Comparison of ENCODE assay signal across 1 cellular context in the genomic region with DNA sequence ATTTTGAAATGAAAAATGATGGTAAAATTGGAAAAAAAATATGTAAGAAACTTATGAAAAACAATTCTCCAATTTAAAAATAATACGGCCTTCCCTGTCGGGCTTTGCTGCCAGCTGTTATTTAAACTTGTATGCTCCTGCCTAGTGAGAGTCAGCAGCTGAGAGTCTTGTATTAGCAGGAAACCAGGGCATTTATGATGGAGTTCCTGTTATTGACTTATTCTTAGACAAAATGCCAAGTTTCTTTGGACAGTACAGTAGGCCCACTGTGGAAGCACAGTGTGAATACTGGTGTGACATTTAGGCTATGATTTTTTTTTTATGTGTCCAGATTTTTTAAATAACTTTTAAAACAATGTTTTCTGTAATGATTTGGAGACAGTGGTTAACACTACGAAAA.
TF ChIP-seq lines count a peak whose summit lies in the region.

No MANE protein-coding gene starts in this region.

TF ChIP-seq in HepG2, 621 proteins besides CTCF, POLR2A, EP300 and RAD21 (continued from another document):
- TF ChIP-seq ZNF20 (CRISPR knock-in tag; IDR thresholded peaks at IDR 0.05): no peak
- TF ChIP-seq ZNF615 (CRISPR knock-in tag; IDR thresholded peaks at IDR 0.05; ENCODE audit: borderline replicate concordance): no peak
- TF ChIP-seq, protein P1, sequence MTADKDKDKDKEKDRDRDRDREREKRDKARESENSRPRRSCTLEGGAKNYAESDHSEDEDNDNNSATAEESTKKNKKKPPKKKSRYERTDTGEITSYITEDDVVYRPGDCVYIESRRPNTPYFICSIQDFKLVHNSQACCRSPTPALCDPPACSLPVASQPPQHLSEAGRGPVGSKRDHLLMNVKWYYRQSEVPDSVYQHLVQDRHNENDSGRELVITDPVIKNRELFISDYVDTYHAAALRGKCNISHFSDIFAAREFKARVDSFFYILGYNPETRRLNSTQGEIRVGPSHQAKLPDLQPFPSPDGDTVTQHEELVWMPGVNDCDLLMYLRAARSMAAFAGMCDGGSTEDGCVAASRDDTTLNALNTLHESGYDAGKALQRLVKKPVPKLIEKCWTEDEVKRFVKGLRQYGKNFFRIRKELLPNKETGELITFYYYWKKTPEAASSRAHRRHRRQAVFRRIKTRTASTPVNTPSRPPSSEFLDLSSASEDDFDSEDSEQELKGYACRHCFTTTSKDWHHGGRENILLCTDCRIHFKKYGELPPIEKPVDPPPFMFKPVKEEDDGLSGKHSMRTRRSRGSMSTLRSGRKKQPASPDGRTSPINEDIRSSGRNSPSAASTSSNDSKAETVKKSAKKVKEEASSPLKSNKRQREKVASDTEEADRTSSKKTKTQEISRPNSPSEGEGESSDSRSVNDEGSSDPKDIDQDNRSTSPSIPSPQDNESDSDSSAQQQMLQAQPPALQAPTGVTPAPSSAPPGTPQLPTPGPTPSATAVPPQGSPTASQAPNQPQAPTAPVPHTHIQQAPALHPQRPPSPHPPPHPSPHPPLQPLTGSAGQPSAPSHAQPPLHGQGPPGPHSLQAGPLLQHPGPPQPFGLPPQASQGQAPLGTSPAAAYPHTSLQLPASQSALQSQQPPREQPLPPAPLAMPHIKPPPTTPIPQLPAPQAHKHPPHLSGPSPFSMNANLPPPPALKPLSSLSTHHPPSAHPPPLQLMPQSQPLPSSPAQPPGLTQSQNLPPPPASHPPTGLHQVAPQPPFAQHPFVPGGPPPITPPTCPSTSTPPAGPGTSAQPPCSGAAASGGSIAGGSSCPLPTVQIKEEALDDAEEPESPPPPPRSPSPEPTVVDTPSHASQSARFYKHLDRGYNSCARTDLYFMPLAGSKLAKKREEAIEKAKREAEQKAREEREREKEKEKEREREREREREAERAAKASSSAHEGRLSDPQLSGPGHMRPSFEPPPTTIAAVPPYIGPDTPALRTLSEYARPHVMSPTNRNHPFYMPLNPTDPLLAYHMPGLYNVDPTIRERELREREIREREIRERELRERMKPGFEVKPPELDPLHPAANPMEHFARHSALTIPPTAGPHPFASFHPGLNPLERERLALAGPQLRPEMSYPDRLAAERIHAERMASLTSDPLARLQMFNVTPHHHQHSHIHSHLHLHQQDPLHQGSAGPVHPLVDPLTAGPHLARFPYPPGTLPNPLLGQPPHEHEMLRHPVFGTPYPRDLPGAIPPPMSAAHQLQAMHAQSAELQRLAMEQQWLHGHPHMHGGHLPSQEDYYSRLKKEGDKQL (CRISPR knock-in tag; IDR thresholded peaks at IDR 0.05; ENCODE audit: low read depth): no peak
